ENCODE assay signal across 8 cellular contexts in genomic region chr15:88642514-88642913, GRCh38. TPM values are rescaled to one million over a fixed set of nuclear protein-coding genes. Genes with fewer than 3 reads are reported as not detected.
A peak's percentile ranks its signal among the peaks of the same experiment; 100 is the strongest.
DNase-seq lines count a peak whose midpoint lies in the region; ATAC-seq, FAIRE-seq and TF ChIP-seq lines count a peak whose summit lies in the region.
"Not testable (repeated sequence)": the region's sequence is repeated elsewhere in the genome, so short reads cannot be mapped to it uniquely, and the experiment has no call there.
"Had no signal": no experiment of that assay in that cellular context is flagged by ENCODE, and none has a peak within 500 bp of the region (broad histone marks: within the 10 kb centered on the region; RNA-seq: fewer than 3 reads in every experiment).

No MANE protein-coding gene starts in this region.

- not testable (repeated sequence) for H4K20me1 ChIP-seq in OCI-LY3 (ENCODE audit: insufficient read depth, low read length); GM12878 (ENCODE audit: control insufficient read depth, insufficient read depth)

- WGBS in GM12878 (ENCODE audit: insufficient coverage, insufficient replicate concordance, low lambda C conversion rate, missing lambda C conversion rate), result 94% methylated on average over 11 of the region's 11 CpGs
- WGBS in sigmoid colon, 2 donors, result 92 to 98% methylated on average over 11 of the region's 11 CpGs

- not testable (repeated sequence) for H3K9me3 Mint-ChIP-seq in CD8-positive, alpha-beta memory T cell; activated CD4-positive, alpha-beta memory T cell treated with anti-CD3 and anti-CD28 coated beads, Interleukin-2, amount 10 ng/mL, durations not matched to agents 7 days and 5 days; activated T-helper 17 cell treated with anti-CD3 and anti-CD28 coated beads, Interleukin-2, amount 50 U/mL, for 72 hours; naive B cell

- H3K4me2 ChIP-seq in OCI-LY3 (ENCODE audit: low read length), result peak overlapping the region; percentile 90; the same call in 1 of the 2 replicates
- H3K4me2 ChIP-seq in GM12878 (ENCODE audit: control insufficient read depth, insufficient read depth), result peak overlapping the region; percentile 89

- SMC1A ChIA-PET in GM12878 (lab: Charles Lee; ENCODE audit: uncharacterized antibody, unreplicated experiment), result not testable (repeated sequence)

- RAD21 ChIA-PET in GM12878 (lab: Charles Lee; ENCODE audit: unreplicated experiment), result not testable (repeated sequence)

- POLR2A ChIA-PET in CD8-positive, alpha-beta memory T cell (lab: Charles Lee), result not testable (repeated sequence)
- POLR2A ChIA-PET in activated CD4-positive, alpha-beta memory T cell treated with anti-CD3 and anti-CD28 coated beads, Interleukin-2, amount 10 ng/mL, durations not matched to agents 7 days and 5 days (lab: Charles Lee), result interaction anchor here (1.0 kb wide), 1 partner anchor 14 kb away, joined by 3 read pairs; no protein-coding TSS in a partner anchor
- POLR2A ChIA-PET in GM12878 (lab: Charles Lee), result interaction anchor here (0.6 to 1.0 kb wide), 2 partner anchors 9 to 15 kb away, joined by 3 to 4 read pairs; no protein-coding TSS in a partner anchor

- H3K27me3 Mint-ChIP-seq in CD8-positive, alpha-beta memory T cell; activated CD4-positive, alpha-beta memory T cell treated with anti-CD3 and anti-CD28 coated beads, Interleukin-2, amount 10 ng/mL, durations not matched to agents 7 days and 5 days; activated T-helper 17 cell treated with anti-CD3 and anti-CD28 coated beads, Interleukin-2, amount 50 U/mL, for 72 hours; naive B cell: not testable (repeated sequence)

- TF ChIP-seq EP300 in GM12878 (IDR thresholded peaks at IDR 0.05; ENCODE audit: borderline replicate concordance in 1 of 2, control insufficient read depth in 1 of 2, low read depth in 2 of 2, low read length in 2 of 2); sigmoid colon (IDR thresholded peaks at IDR 0.05): not testable (repeated sequence)

- peaks cover 86% of the 10 kb centered on the region for H3K4me1 ChIP-seq in CD8-positive, alpha-beta memory T cell (ENCODE audit: insufficient read depth, low read length)
- H3K4me1 ChIP-seq in OCI-LY3 (ENCODE audit: low read length) (peaks cover 62% of the 10 kb centered on the region), GM12878 (ENCODE audit: control insufficient read depth, insufficient read depth, low read length) (peaks cover 41% of the 10 kb centered on the region), sigmoid colon (peaks cover 0 to 21% (median 15%) of the 10 kb centered on the region in 4 donors)

- not testable (repeated sequence) for FAIRE-seq in GM12878 (lab: Jason Lieb, UNC)

- H3K79me2 ChIP-seq in OCI-LY3 (ENCODE audit: low read length) (peaks cover 26% of the 10 kb centered on the region), GM12878 (ENCODE audit: control insufficient read depth, insufficient read depth, low read length) (peaks cover 39% of the 10 kb centered on the region)

- H3K4me1 Mint-ChIP-seq in CD8-positive, alpha-beta memory T cell, result peaks cover 60 to 87% (median 86%) of the 10 kb centered on the region in 3 donors
- peaks cover 64% of the 10 kb centered on the region for H3K4me1 Mint-ChIP-seq in activated CD4-positive, alpha-beta memory T cell treated with anti-CD3 and anti-CD28 coated beads, Interleukin-2, amount 10 ng/mL, durations not matched to agents 7 days and 5 days
- H3K4me1 Mint-ChIP-seq in activated T-helper 17 cell treated with anti-CD3 and anti-CD28 coated beads, Interleukin-2, amount 50 U/mL, for 72 hours, result peaks cover 54% of the 10 kb centered on the region
- H3K4me1 Mint-ChIP-seq in naive B cell, result peaks cover 67 to 91% (median 88%) of the 10 kb centered on the region in 3 donors

- not testable (repeated sequence) for H3K4me3 ChIP-seq in CD8-positive, alpha-beta memory T cell (ENCODE audit: low read length); OCI-LY3 (ENCODE audit: low read length); GM12878; sigmoid colon

- H2AFZ ChIP-seq in OCI-LY3 (ENCODE audit: low read depth, low read length); GM12878 (ENCODE audit: control insufficient read depth, low read depth, low read length): not testable (repeated sequence)

- not testable (repeated sequence) for H3K27ac ChIP-seq in CD8-positive, alpha-beta memory T cell (ENCODE audit: low read depth, low read length); sigmoid colon
- peak overlapping the region; percentile 99 for H3K27ac ChIP-seq in OCI-LY3 (ENCODE audit: low read length)
- H3K27ac ChIP-seq in GM12878 (ENCODE audit: control insufficient read depth, insufficient read depth), result peak overlapping the region; percentile 99

- peak overlapping the region; percentile 51 to 97 (median 78) for H3K27ac Mint-ChIP-seq in CD8-positive, alpha-beta memory T cell
- peak overlapping the region; percentile 16 for H3K27ac Mint-ChIP-seq in activated CD4-positive, alpha-beta memory T cell treated with anti-CD3 and anti-CD28 coated beads, Interleukin-2, amount 10 ng/mL, durations not matched to agents 7 days and 5 days
- H3K27ac Mint-ChIP-seq in activated T-helper 17 cell treated with anti-CD3 and anti-CD28 coated beads, Interleukin-2, amount 50 U/mL, for 72 hours, result not testable (repeated sequence)
- peak overlapping the region; percentile 97 to 100 (median 100) for H3K27ac Mint-ChIP-seq in naive B cell

- intact Hi-C loops in GM12878 (cut with micrococcal nuclease; ENCODE audit: unreplicated experiment); sigmoid colon (cut with DNase I): not testable (repeated sequence)

- not testable (repeated sequence) for H3K9ac ChIP-seq in OCI-LY3 (ENCODE audit: low read length); GM12878 (ENCODE audit: control insufficient read depth, insufficient read depth, low read length)

- not testable (repeated sequence) for H3K27me3 ChIP-seq in CD8-positive, alpha-beta memory T cell (ENCODE audit: insufficient read depth, low read length, poor library complexity, severe bottlenecking); OCI-LY3 (ENCODE audit: low read depth, low read length); GM12878 (replicated peaks in 1 of 2; ENCODE audit: control insufficient read depth in 2 of 2, insufficient read depth in 2 of 2, low read length in 1 of 2); sigmoid colon

- CTCF ChIA-PET in CD8-positive, alpha-beta memory T cell (lab: Charles Lee), result interaction anchor here (1.2 kb wide), 1 partner anchor 18 kb away, joined by 5 read pairs; no protein-coding TSS in a partner anchor
- CTCF ChIA-PET in activated CD4-positive, alpha-beta memory T cell treated with anti-CD3 and anti-CD28 coated beads, Interleukin-2, amount 10 ng/mL, durations not matched to agents 7 days and 5 days (lab: Charles Lee), result not testable (repeated sequence)
- CTCF ChIA-PET in GM12878 (lab: Yijun Ruan, JAX), result interaction anchor here (1.0 kb wide), 1 partner anchor 19 kb away, joined by 3 read pairs; no protein-coding TSS in a partner anchor

- peak overlapping the region in 6 of 7 donors; percentile 53 to 79 (median 62) for H3K4me3 Mint-ChIP-seq in CD8-positive, alpha-beta memory T cell
- not testable (repeated sequence) for H3K4me3 Mint-ChIP-seq in activated CD4-positive, alpha-beta memory T cell treated with anti-CD3 and anti-CD28 coated beads, Interleukin-2, amount 10 ng/mL, durations not matched to agents 7 days and 5 days
- peak overlapping the region; percentile 94 for H3K4me3 Mint-ChIP-seq in activated T-helper 17 cell treated with anti-CD3 and anti-CD28 coated beads, Interleukin-2, amount 50 U/mL, for 72 hours
- H3K4me3 Mint-ChIP-seq in naive B cell, result peak overlapping the region in 7 of 8 donors; percentile 69 to 92 (median 81)

- in situ Hi-C loops in GM12878 (cut with MboI), result not testable (repeated sequence)

- BruUV-seq in GM12878 (replicated peaks; lab: Mats Ljungman, UMichigan), result not testable (repeated sequence)

- peaks cover 21 to 64% (median 24%) of the 10 kb centered on the region in 3 donors for H3K36me3 Mint-ChIP-seq in CD8-positive, alpha-beta memory T cell
- peaks cover 79% of the 10 kb centered on the region for H3K36me3 Mint-ChIP-seq in activated CD4-positive, alpha-beta memory T cell treated with anti-CD3 and anti-CD28 coated beads, Interleukin-2, amount 10 ng/mL, durations not matched to agents 7 days and 5 days (ENCODE audit: low read depth)
- H3K36me3 Mint-ChIP-seq in activated T-helper 17 cell treated with anti-CD3 and anti-CD28 coated beads, Interleukin-2, amount 50 U/mL, for 72 hours (ENCODE audit: low read depth), result peaks cover 74% of the 10 kb centered on the region
- H3K36me3 Mint-ChIP-seq in naive B cell, result peaks cover 14 to 49% of the 10 kb centered on the region in 2 donors

- not testable (repeated sequence) for ATAC-seq in activated T-helper 17 cell treated with anti-CD3 and anti-CD28 coated beads, Interleukin-2, amount 50 U/mL, for 72 hours (replicated peaks); GM12878; naive B cell (ENCODE audit: low read depth in 2 of 2)

- H3K9me3 ChIP-seq in CD8-positive, alpha-beta memory T cell (ENCODE audit: low read length); OCI-LY3 (ENCODE audit: insufficient read depth, low read length); GM12878 (replicated peaks; ENCODE audit: control insufficient read depth, insufficient read depth, low read length); sigmoid colon: not testable (repeated sequence)

- not testable (repeated sequence) for TF ChIP-seq RAD21 in GM12878 (IDR thresholded peaks at IDR 0.05; ENCODE audit: insufficient read depth, low read depth, low read length)

- not testable (repeated sequence) for TF ChIP-seq POLR2A in GM12878 (IDR thresholded peaks at IDR 0.05; ENCODE audit: low read depth, low read length); sigmoid colon (IDR thresholded peaks at IDR 0.05)

- not testable (repeated sequence) for DNase-seq in CD8-positive, alpha-beta memory T cell; activated CD4-positive, alpha-beta memory T cell treated with anti-CD3 and anti-CD28 coated beads, Interleukin-2, amount 10 ng/mL, durations not matched to agents 7 days and 5 days; GM12878 (ENCODE audit: low read depth, low spot score); naive B cell
- peak; percentile 26 for DNase-seq in sigmoid colon

- not testable (repeated sequence) for TF ChIP-seq CTCF in OCI-LY3 (IDR thresholded peaks at IDR 0.05; ENCODE audit: low read depth, low read length); GM12878 (IDR thresholded peaks at IDR 0.05 in 2 of 3, conservative IDR thresholded peaks at IDR 0.05 in 1 of 3; ENCODE audit: control insufficient read depth in 2 of 3, extremely low read depth in 1 of 3, insufficient read depth in 1 of 3, low read depth in 3 of 3, low read length in 3 of 3); sigmoid colon (IDR thresholded peaks at IDR 0.05)

- H3K36me3 ChIP-seq in CD8-positive, alpha-beta memory T cell (ENCODE audit: insufficient read depth, low read length), result peaks cover 31% of the 10 kb centered on the region
- H3K36me3 ChIP-seq in OCI-LY3 (replicated peaks; ENCODE audit: low read depth, low read length), result peaks cover 35% of the 10 kb centered on the region
- not testable (repeated sequence) for H3K36me3 ChIP-seq in GM12878 (ENCODE audit: control insufficient read depth in 2 of 2, insufficient read depth in 2 of 2, low read length in 1 of 2); sigmoid colon

RNA-seq across cellular contexts. Expression of gene ISG20, which starts 3.7 kb away (rescaled TPM):
- 10 to 100 TPM; 22.5 to 27.2 TPM for total RNA-seq in CD8-positive, alpha-beta memory T cell
- polyA plus RNA-seq in CD8-positive, alpha-beta memory T cell, result 572 TPM
- total RNA-seq in activated CD4-positive, alpha-beta memory T cell treated with anti-CD3 and anti-CD28 coated beads, Interleukin-2, amount 10 ng/mL, durations not matched to agents 7 days and 5 days, result 100 to 1,000 TPM; 337 to 338 TPM
- 10 to 100 TPM; 34.9 to 89.7 TPM for total RNA-seq in activated T-helper 17 cell treated with anti-CD3 and anti-CD28 coated beads, Interleukin-2, amount 50 U/mL, for 72 hours
- 14.5 and 16.0 TPM in 2 replicates for total RNA-seq in GM12878 (2013; cell fraction: nucleolus; rRNA removed)
- total RNA-seq in GM12878 (2014; rRNA removed), result 210 and 228 TPM in 2 replicates
- total RNA-seq in GM12878 (2014; rRNA removed; fragmentation: Illumina TruSeq; extraction: Trizol), result 48.5 and 53.8 TPM in 2 replicates
- total RNA-seq in GM12878 (2021), result 76.5 and 90.2 TPM in 2 replicates
- polyA plus RNA-seq in GM12878 (2011; ENCODE audit: low read depth), result 45.4 TPM
- polyA plus RNA-seq in GM12878 (2011; rRNA removed), result 46.6 and 182 TPM in 2 replicates
- 210 and 386 TPM in 2 replicates for polyA plus RNA-seq in GM12878 (2011; cell fraction: cytosol; rRNA removed)
- 219 and 271 TPM in 2 replicates for polyA plus RNA-seq in GM12878 (2011; cell fraction: nucleus; rRNA removed)
- 145 and 222 TPM in 2 replicates for polyA plus RNA-seq in GM12878 (2012)
- polyA plus RNA-seq in GM12878 (2014; fragmentation: Illumina TruSeq; extraction: Trizol), result 3.5 and 23.4 TPM in 2 replicates
- 10 to 100 TPM; 49.6 to 92.9 TPM for polyA plus RNA-seq in GM12878 (2014; fragmentation: Nextera tagmentation; extraction: Ambion mirVana)
- polyA plus RNA-seq in GM12878 (2014; rRNA removed), result 177 and 251 TPM in 2 replicates
- 10 to 100 TPM; 80.7 to 91.1 TPM for polyA plus RNA-seq in GM12878 (2016; fragmentation: Nextera tagmentation; extraction: Ambion mirVana)
- 49.6 and 80.3 TPM in 2 replicates for polyA minus RNA-seq in GM12878 (2011; rRNA and poly(A)+ RNA removed)
- polyA minus RNA-seq in GM12878 (2011; cell fraction: cytosol; rRNA and poly(A)+ RNA removed), result 44.1 and 44.6 TPM in 2 replicates
- polyA minus RNA-seq in GM12878 (2011; cell fraction: nucleus; rRNA and poly(A)+ RNA removed), result 38.3 and 60.6 TPM in 2 replicates
- 1,000 to 10,000 TPM in 2 of 6 donors, 100 to 1,000 TPM in 4; 638 to 1,304 (median 969) TPM for polyA plus RNA-seq in naive B cell (ENCODE audit: low read depth in 6 of 6)
- 10 to 100 TPM in 1 of 4 donors, 1 to 10 TPM in 3; 1.9 to 20.1 (median 6.4) TPM for total RNA-seq in sigmoid colon
- 100 to 1,000 TPM in 2 of 3 donors, 10 to 100 TPM in 1; 70.9 to 177 (median 153) TPM for polyA plus RNA-seq in sigmoid colon
- total RNA-seq: GM23248 had no signal

RNA-seq across cellular contexts. Expression of gene AEN, which starts 21.4 kb away (rescaled TPM):
- total RNA-seq in CD8-positive, alpha-beta memory T cell, result 100 to 1,000 TPM; 109 TPM
- 22.8 TPM for polyA plus RNA-seq in CD8-positive, alpha-beta memory T cell
- total RNA-seq in activated CD4-positive, alpha-beta memory T cell treated with anti-CD3 and anti-CD28 coated beads, Interleukin-2, amount 10 ng/mL, durations not matched to agents 7 days and 5 days, result 10 to 100 TPM; 32.7 to 33.5 TPM
- total RNA-seq in activated T-helper 17 cell treated with anti-CD3 and anti-CD28 coated beads, Interleukin-2, amount 50 U/mL, for 72 hours, result 10 to 100 TPM; 43.6 to 53.8 TPM
- 74.1 and 86.4 TPM in 2 replicates for total RNA-seq in GM12878 (2013; cell fraction: nucleolus; rRNA removed)
- 76.0 and 81.2 TPM in 2 replicates for total RNA-seq in GM12878 (2014; rRNA removed)
- total RNA-seq in GM12878 (2014; rRNA removed; fragmentation: Illumina TruSeq; extraction: Trizol), result 39.9 and 44.5 TPM in 2 replicates
- 67.2 and 74.4 TPM in 2 replicates for total RNA-seq in GM12878 (2021)
- polyA plus RNA-seq in GM12878 (2011; ENCODE audit: low read depth), result 14.7 TPM
- 32.5 and 44.7 TPM in 2 replicates for polyA plus RNA-seq in GM12878 (2011; rRNA removed)
- polyA plus RNA-seq in GM12878 (2011; cell fraction: cytosol; rRNA removed), result 46.2 and 62.0 TPM in 2 replicates
- 106 and 115 TPM in 2 replicates for polyA plus RNA-seq in GM12878 (2011; cell fraction: nucleus; rRNA removed)
- polyA plus RNA-seq in GM12878 (2012), result 23.8 and 31.0 TPM in 2 replicates
- 25.8 and 33.5 TPM in 2 replicates for polyA plus RNA-seq in GM12878 (2014; fragmentation: Illumina TruSeq; extraction: Trizol)
- polyA plus RNA-seq in GM12878 (2014; fragmentation: Nextera tagmentation; extraction: Ambion mirVana), result 10 to 100 TPM; 11.7 to 12.0 TPM
- polyA plus RNA-seq in GM12878 (2014; rRNA removed), result 62.8 and 66.1 TPM in 2 replicates
- 10 to 100 TPM; 78.0 to 78.8 TPM for polyA plus RNA-seq in GM12878 (2016; fragmentation: Nextera tagmentation; extraction: Ambion mirVana)
- 57.4 and 84.3 TPM in 2 replicates for polyA minus RNA-seq in GM12878 (2011; rRNA and poly(A)+ RNA removed)
- polyA minus RNA-seq in GM12878 (2011; cell fraction: cytosol; rRNA and poly(A)+ RNA removed), result 23.4 and 24.8 TPM in 2 replicates
- polyA minus RNA-seq in GM12878 (2011; cell fraction: nucleus; rRNA and poly(A)+ RNA removed), result 70.1 and 137 TPM in 2 replicates
- polyA plus RNA-seq in naive B cell (ENCODE audit: low read depth in 6 of 6), result 10 to 100 TPM; 28.2 to 73.0 (median 40.2) TPM
- 10 to 100 TPM in 2 of 4 donors, 1 to 10 TPM in 2; 5.8 to 18.3 (median 9.4) TPM for total RNA-seq in sigmoid colon
- polyA plus RNA-seq in sigmoid colon, result 10 to 100 TPM in 1 of 3 donors, 1 to 10 TPM in 2; 4.2 to 19.7 (median 8.8) TPM
